In genomic region chr1:43546388-43547100, GRCh38 we compare ENCODE assay signal across 17 cellular contexts. TPM values are rescaled to one million over a fixed set of nuclear protein-coding genes. Genes with fewer than 3 reads are reported as not detected.
A peak's percentile ranks its signal among the peaks of the same experiment; 100 is the strongest.
DNase-seq lines count a peak whose midpoint lies in the region; ATAC-seq and TF ChIP-seq lines count a peak whose summit lies in the region.
"Had no signal": no experiment of that assay in that cellular context is flagged by ENCODE, and none has a peak within 500 bp of the region (broad histone marks: within the 10 kb centered on the region; RNA-seq: fewer than 3 reads in every experiment).

No MANE protein-coding gene starts in this region.

- no peaks in the 10 kb centered on the region for H3K27me3 ChIP-seq in PC-9 (ENCODE audit: insufficient read depth, low read depth)
- H3K27me3 ChIP-seq in esophagus (ENCODE audit: control insufficient read depth in 1 of 2, insufficient read depth in 2 of 2, low read length in 2 of 2) = no peaks in the 10 kb centered on the region
- H3K27me3 ChIP-seq: gastrocnemius medialis, right atrium auricular region had no signal

- no TSS peak for BruUV-seq in PC-9 (replicated peaks; lab: Mats Ljungman, UMichigan)

- intact Hi-C loops in PC-9 (cut with micrococcal nuclease; ENCODE audit: unreplicated experiment) (no loop called here), cardiac septum (cut with DNase I) (no loop called here)

- H4K20me1 ChIP-seq in PC-9 (ENCODE audit: insufficient read depth) = no peaks in the 10 kb centered on the region

- H3K36me3 ChIP-seq in PC-9 (ENCODE audit: low read depth) (0 out of 2 replicates have a peak, but pooled peaks cover 4% of the 10 kb centered on the region), esophagus (ENCODE audit: control insufficient read depth in 2 of 2, insufficient read depth in 2 of 2, low read length in 1 of 2) (peaks cover 2 to 13% of the 10 kb centered on the region in 2 donors)
- H3K36me3 ChIP-seq: gastrocnemius medialis, lower lobe of right lung, right atrium auricular region had no signal

- H3F3A ChIP-seq in PC-9 (ENCODE audit: insufficient read depth, low read depth) = peaks cover 30% of the 10 kb centered on the region

- H3K79me2 ChIP-seq in PC-9 (ENCODE audit: low read depth) = peaks cover 71% of the 10 kb centered on the region

- H3K36me3 Mint-ChIP-seq in nephron (ENCODE audit: low read depth) = peaks cover 10% of the 10 kb centered on the region
- H3K36me3 Mint-ChIP-seq in activated naive CD4-positive, alpha-beta T cell treated with anti-CD3 and anti-CD28 coated beads, Interleukin-2, amount 50 U/mL, for 72 hours = no peaks in the 10 kb centered on the region
- H3K36me3 Mint-ChIP-seq: naive thymus-derived CD8-positive, alpha-beta T cell had no signal

- H3K4me3 ChIP-seq in PC-9 (no peak overlapping the region), esophagus (ENCODE audit: low read depth in 1 of 2, low read length in 2 of 2) (no peak overlapping the region)
- H3K4me3 ChIP-seq: gastrocnemius medialis, lower lobe of right lung, right atrium auricular region had no signal

- peaks cover 8% of the 10 kb centered on the region for H3K27me3 Mint-ChIP-seq in nephron (ENCODE audit: low read depth)

- H2AFZ ChIP-seq in PC-9 = no peak overlapping the region

- H3K4me2 ChIP-seq in PC-9 = 0 out of 2 replicates have a peak overlapping the region, but pooled peaks have one; percentile 34

- no peak overlapping the region for H3K27ac ChIP-seq in PC-9
- H3K27ac ChIP-seq in esophagus (ENCODE audit: low read depth in 2 of 2, low read length in 1 of 2) = peak overlapping the region; percentile 55 to 88
- H3K27ac ChIP-seq in temporal lobe (ENCODE audit: low read depth, low read length) = peak overlapping the region; percentile 96
- H3K27ac ChIP-seq: gastrocnemius medialis, lower lobe of right lung, right atrium auricular region, SK-N-MC had no signal

- H3K4me3 Mint-ChIP-seq in nephron = peak overlapping the region in 1 of 3 experiments; percentile 47

- WGBS in esophagus, 2 donors = 62 to 64% methylated on average over 15 of the region's 15 CpGs

- DNase-seq in PC-9 (no peak), cardiac septum (ENCODE audit: low spot score) (no peak)
- no peak for DNase-seq in stimulated activated CD4-positive, alpha-beta T cell treated with anti-CD3 and anti-CD28 coated beads, Interleukin-15, amount 100 ng/mL, for 24 hours
- DNase-seq in activated naive CD4-positive, alpha-beta T cell treated with anti-CD3 and anti-CD28 coated beads, Interleukin-2, amount 50 U/mL, for 72 hours (ENCODE audit: low spot score in 2 of 2) = no peak
- DNase-seq: activated CD4-positive, alpha-beta T cell treated with anti-CD3 and anti-CD28 coated beads for 1 hour; gastrocnemius medialis; naive thymus-derived CD8-positive, alpha-beta T cell; NCI-H1694 treated with DMSO at 0.1 percent for 48 hours; T1000 had no signal

- TF ChIP-seq CTCF in PC-9 (conservative IDR thresholded peaks at IDR 0.05) (no peak), nephron (IDR thresholded peaks at IDR 0.05; ENCODE audit: unreplicated experiment in 3 of 3) (no peak)

- H3K27ac Mint-ChIP-seq in nephron = peak overlapping the region; percentile 7 to 95 (median 60)
- no peak overlapping the region for H3K27ac Mint-ChIP-seq in activated naive CD4-positive, alpha-beta T cell treated with anti-CD3 and anti-CD28 coated beads, Interleukin-2, amount 50 U/mL, for 72 hours
- H3K27ac Mint-ChIP-seq: activated T-helper 2 cell treated with anti-CD3 and anti-CD28 coated beads, Interferon-gamma antibody, Interleukin-2, Interleukin-4, amounts not matched to agents 10 μg/mL and 5 μg/mL and 100 μg/mL, durations not matched to agents 14 hours and 24 hours and 36 hours had no signal

- no peak for ATAC-seq in HG03108 (IDR thresholded peaks at IDR 0.05; ENCODE audit: unreplicated experiment)
- no peak for ATAC-seq in activated naive CD4-positive, alpha-beta T cell treated with anti-CD3 and anti-CD28 coated beads, Interleukin-2, amount 50 U/mL, for 72 hours
- ATAC-seq: gastrocnemius medialis; naive thymus-derived CD8-positive, alpha-beta T cell had no signal

- CTCF ChIA-PET in PC-9 (lab: Charles Lee) = interaction anchor here (0.6 kb wide), 1 partner anchor 16 kb away, joined by 3 read pairs; the partner anchor contains the start of gene PTPRF

- no peaks in the 10 kb centered on the region for H3K9me3 ChIP-seq in PC-9 (ENCODE audit: insufficient read depth, low read depth)
- H3K9me3 ChIP-seq in esophagus (ENCODE audit: control insufficient read depth in 2 of 2, insufficient read depth in 1 of 2, low read depth in 1 of 2, low read length in 1 of 2) = no peaks in the 10 kb centered on the region
- H3K9me3 ChIP-seq: gastrocnemius medialis, lower lobe of right lung, right atrium auricular region had no signal

- H3K4me1 ChIP-seq in PC-9 (replicated peaks; ENCODE audit: insufficient read depth) (peaks cover 64% of the 10 kb centered on the region), esophagus (ENCODE audit: control insufficient read depth in 2 of 2, insufficient read depth in 2 of 2, low read length in 1 of 2) (peaks cover 9 to 67% of the 10 kb centered on the region in 2 donors)
- H3K4me1 ChIP-seq: gastrocnemius medialis had no signal

- no peaks in the 10 kb centered on the region for H3K9me2 ChIP-seq in PC-9 (ENCODE audit: insufficient read depth)

- POLR2A ChIA-PET in PC-9 (lab: Charles Lee; ENCODE audit: unreplicated experiment) = no interaction called here

- no peaks in the 10 kb centered on the region for H3K9me3 Mint-ChIP-seq in nephron
- H3K9me3 Mint-ChIP-seq in activated naive CD4-positive, alpha-beta T cell treated with anti-CD3 and anti-CD28 coated beads, Interleukin-2, amount 50 U/mL, for 72 hours = no peaks in the 10 kb centered on the region
- H3K9me3 Mint-ChIP-seq: activated T-helper 2 cell treated with anti-CD3 and anti-CD28 coated beads, Interferon-gamma antibody, Interleukin-2, Interleukin-4, amounts not matched to agents 10 μg/mL and 5 μg/mL and 100 μg/mL, durations not matched to agents 14 hours and 24 hours and 36 hours; naive thymus-derived CD8-positive, alpha-beta T cell had no signal

- peaks cover 61% of the 10 kb centered on the region for H3K4me1 Mint-ChIP-seq in nephron

RNA-seq across cellular contexts. Expression of gene PTPRF, which starts 15.9 kb away (rescaled TPM):
- 359 and 439 TPM in 2 replicates for total RNA-seq in PC-9 (2021)
- 10 to 100 TPM; 62.7 to 69.9 TPM for polyA plus RNA-seq in esophagus
- 60.7 TPM for total RNA-seq in temporal lobe
- 9.1 TPM for total RNA-seq in cardiac septum
- 10 to 100 TPM in 1 of 2 donors, under 1 TPM in 1; 0.25 to 21.9 TPM for total RNA-seq in activated naive CD4-positive, alpha-beta T cell treated with anti-CD3 and anti-CD28 coated beads, Interleukin-2, amount 50 U/mL, for 72 hours
- polyA plus RNA-seq: naive thymus-derived CD8-positive, alpha-beta T cell had no signal

Comparison
In these comparisons a context has a peak if more than half of its experiments do, and no peak if none do; other contexts are left out.
1. H3K27ac Mint-ChIP-seq: peak in nephron (3 of 3); none in activated naive CD4-positive, alpha-beta T cell treated with anti-CD3 and anti-CD28 coated beads, Interleukin-2, amount 50 U/mL, for 72 hours (0 of 2).